Comparison of ENCODE assay signal across 9 cellular contexts in genomic region chr5:13976867-13977479, GRCh38. TPM values are rescaled to one million over a fixed set of nuclear protein-coding genes. Genes with fewer than 3 reads are reported as not detected.
DNase-seq lines count a peak whose midpoint lies in the region; ATAC-seq and FAIRE-seq lines count a peak whose summit lies in the region.
"Had no signal": no experiment of that assay in that cellular context is flagged by ENCODE, and none has a peak within 500 bp of the region (broad histone marks: within the 10 kb centered on the region; RNA-seq: fewer than 3 reads in every experiment).

No MANE protein-coding gene starts in this region.

- peak; percentile 97 for FAIRE-seq in G401.6 (lab: Jason Lieb, UNC)

- H3K4me1 ChIP-seq in adipocyte (ENCODE audit: control insufficient read depth, insufficient read depth, low read length), result peaks cover 8% of the 10 kb centered on the region

- CTCF ChIA-PET in activated naive CD4-positive, alpha-beta T cell treated with anti-CD3 and anti-CD28 coated beads for 36 hours (lab: Charles Lee), result no interaction called here

- H3K36me3 Mint-ChIP-seq in activated naive CD4-positive, alpha-beta T cell treated with anti-CD3 and anti-CD28 coated beads for 36 hours (ENCODE audit: low read depth), result no peaks in the 10 kb centered on the region
- H3K36me3 Mint-ChIP-seq: memory B cell had no signal

- intact Hi-C loops in activated naive CD4-positive, alpha-beta T cell treated with anti-CD3 and anti-CD28 coated beads for 36 hours (cut with micrococcal nuclease), result no loop called here

- ATAC-seq in GM21737 (IDR thresholded peaks at IDR 0.05; ENCODE audit: unreplicated experiment) (no peak), GM19324 (IDR thresholded peaks at IDR 0.05; ENCODE audit: low FRiP score, unreplicated experiment) (no peak)

- H3K27ac Mint-ChIP-seq in activated naive CD4-positive, alpha-beta T cell treated with anti-CD3 and anti-CD28 coated beads for 36 hours, result no peak overlapping the region
- H3K27ac Mint-ChIP-seq: memory B cell had no signal

- no peaks in the 10 kb centered on the region for H3K9me3 ChIP-seq in adipocyte (ENCODE audit: control insufficient read depth, low read length)

- H3K4me3 ChIP-seq in adipocyte (ENCODE audit: low read length), result no peak overlapping the region

- peaks cover 5% of the 10 kb centered on the region for H3K27me3 Mint-ChIP-seq in activated naive CD4-positive, alpha-beta T cell treated with anti-CD3 and anti-CD28 coated beads for 36 hours (ENCODE audit: low read depth)

- H3K4me3 Mint-ChIP-seq in activated naive CD4-positive, alpha-beta T cell treated with anti-CD3 and anti-CD28 coated beads for 36 hours, result no peak overlapping the region
- H3K4me3 Mint-ChIP-seq: memory B cell had no signal

- H3K9me3 Mint-ChIP-seq in activated naive CD4-positive, alpha-beta T cell treated with anti-CD3 and anti-CD28 coated beads for 36 hours, result peaks cover 2% of the 10 kb centered on the region
- H3K9me3 Mint-ChIP-seq: memory B cell had no signal

- DNase-seq in NCI-H146 treated with DMSO at 0.1 percent for 48 hours (lab: John Stamatoyannopoulos, UW; ENCODE audit: unreplicated experiment) (peak; percentile 22), adipocyte (ENCODE audit: low read depth) (peak; percentile 68), kidney glomerular epithelial cell (lab: John Stamatoyannopoulos, UW) (peak; percentile 70)
- DNase-seq in activated CD4-positive, alpha-beta T cell treated with anti-CD3 and anti-CD28 coated beads, Interleukin-2, amount 50 U/mL, for 4 hours, result no peak
- no peak for DNase-seq in activated naive CD4-positive, alpha-beta T cell treated with anti-CD3 and anti-CD28 coated beads for 36 hours

- no peak overlapping the region for H3K9ac ChIP-seq in adipocyte (ENCODE audit: low read length)

- H3K4me1 Mint-ChIP-seq in activated naive CD4-positive, alpha-beta T cell treated with anti-CD3 and anti-CD28 coated beads for 36 hours (ENCODE audit: low read depth), result no peaks in the 10 kb centered on the region
- H3K4me1 Mint-ChIP-seq: memory B cell had no signal

- no peaks in the 10 kb centered on the region for H3K27me3 ChIP-seq in adipocyte (replicated peaks; ENCODE audit: control insufficient read depth, insufficient read depth, low read length)

- no peaks in the 10 kb centered on the region for H3K36me3 ChIP-seq in adipocyte (ENCODE audit: control insufficient read depth, insufficient read depth, low read length, severe bottlenecking)

RNA-seq across cellular contexts. Expression of gene DNAH5, which starts 32.5 kb away (rescaled TPM):
- not detected for total RNA-seq in activated naive CD4-positive, alpha-beta T cell treated with anti-CD3 and anti-CD28 coated beads for 36 hours

Comparison
In these comparisons a context has a peak if more than half of its experiments do, and no peak if none do; other contexts are left out.
1. DNase-seq: peak in NCI-H146 treated with DMSO at 0.1 percent for 48 hours (single experiment), adipocyte (single experiment) and kidney glomerular epithelial cell (single experiment); none in activated CD4-positive, alpha-beta T cell treated with anti-CD3 and anti-CD28 coated beads, Interleukin-2, amount 50 U/mL, for 4 hours (0 of 2) and activated naive CD4-positive, alpha-beta T cell treated with anti-CD3 and anti-CD28 coated beads for 36 hours (single experiment).